In the genomic region with DNA sequence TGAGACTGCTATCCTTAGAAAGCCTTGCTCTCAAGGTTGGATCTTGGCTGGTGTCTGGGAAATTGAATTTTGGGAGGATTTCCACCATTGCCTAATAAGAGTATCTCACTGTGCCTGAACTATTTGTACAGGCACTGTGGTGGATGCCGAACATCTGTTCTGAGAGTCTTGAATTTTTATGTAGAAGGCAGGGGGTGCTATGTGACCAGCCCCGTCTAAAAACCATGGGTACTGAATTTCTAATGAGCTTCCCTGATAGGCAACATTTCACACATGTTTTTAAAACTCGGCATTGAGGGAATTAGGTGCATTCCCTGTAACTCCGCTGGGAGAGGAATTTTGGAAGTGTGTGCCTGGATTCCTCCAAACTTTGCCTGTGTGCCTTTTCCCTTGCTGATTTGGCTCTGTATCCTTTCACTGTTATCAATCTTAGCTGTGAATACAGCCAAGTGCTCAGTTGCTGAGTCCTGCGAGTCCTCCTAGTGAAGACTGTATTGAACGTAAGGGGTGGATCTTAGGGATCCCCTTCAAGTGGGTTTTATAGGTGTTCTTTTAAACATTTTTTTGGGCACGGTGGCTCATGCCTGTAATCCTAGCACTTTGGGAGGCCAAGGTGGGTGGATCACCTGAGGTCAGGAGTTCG, we compare ENCODE assay signal across 11 cellular contexts. TPM values are rescaled to one million over a fixed set of nuclear protein-coding genes. Genes with fewer than 3 reads are reported as not detected.
A peak's percentile ranks its signal among the peaks of the same experiment; 100 is the strongest.
DNase-seq lines count a peak whose midpoint lies in the region; ATAC-seq and TF ChIP-seq lines count a peak whose summit lies in the region.
"Had no signal": no experiment of that assay in that cellular context is flagged by ENCODE, and none has a peak within 500 bp of the region (broad histone marks: within the 10 kb centered on the region; RNA-seq: fewer than 3 reads in every experiment).

No MANE protein-coding gene starts in this region.

- 63% methylated on average over 8 of the region's 8 CpGs for WGBS in liver

- H3K27me3 ChIP-seq in liver (ENCODE audit: control insufficient read depth in 4 of 4, insufficient read depth in 4 of 4, low read length in 3 of 4): peaks cover 0 to 2% (median 0%) of the 10 kb centered on the region in 4 donors
- H3K27me3 ChIP-seq: gastroesophageal sphincter had no signal

- no peak for TF ChIP-seq CTCF in cardiac fibroblast (IDR thresholded peaks at IDR 0.05; ENCODE audit: low read depth, low read length)
- no peak for TF ChIP-seq CTCF in liver (IDR thresholded peaks at IDR 0.05; ENCODE audit: low read depth, low read length, missing input control)

- ATAC-seq in HG03378 (IDR thresholded peaks at IDR 0.05; ENCODE audit: unreplicated experiment) (no peak), GM21447 (IDR thresholded peaks at IDR 0.05; ENCODE audit: unreplicated experiment) (no peak)
- ATAC-seq: gastroesophageal sphincter had no signal

- no peak overlapping the region for H3K27ac ChIP-seq in liver (ENCODE audit: low read depth in 1 of 2, low read length in 2 of 2)
- H3K27ac ChIP-seq: gastroesophageal sphincter had no signal

- H3K4me3 ChIP-seq in cardiac fibroblast (replicated peaks in 1 of 2; ENCODE audit: low read depth in 2 of 2, low read length in 2 of 2) (no peak overlapping the region), liver (ENCODE audit: low read depth in 1 of 3, low read length in 3 of 3) (no peak overlapping the region)
- H3K4me3 ChIP-seq: gastroesophageal sphincter had no signal

- no peaks in the 10 kb centered on the region for H3K9me3 ChIP-seq in liver (ENCODE audit: control insufficient read depth in 4 of 4, low read length in 3 of 4)
- H3K9me3 ChIP-seq: gastroesophageal sphincter had no signal

- peak; percentile 14 for DNase-seq in EL
- DNase-seq in LHCN-M2 (ENCODE audit: low read depth): peak; percentile 34
- DNase-seq in cardiac fibroblast (ENCODE audit: low read depth in 2 of 2): peak; percentile 12 to 40
- DNase-seq in stimulated activated naive CD4-positive, alpha-beta T cell treated with Interleukin-2 at 50 U/mL for 16 hours (lab: John Stamatoyannopoulos, UW): no peak
- no peak for DNase-seq in stimulated activated CD4-positive, alpha-beta T cell treated with anti-CD3 and anti-CD28 coated beads, Interleukin-4, amount 100 ng/mL, for 4 hours
- DNase-seq: NCI-H1417, NCI-H446 treated with DMSO at 0.1 percent for 48 hours had no signal

- peak; percentile 55 to 64 for TF ChIP-seq RAD21 in liver (IDR thresholded peaks at IDR 0.05)

- no peaks in the 10 kb centered on the region for H3K4me1 ChIP-seq in liver (ENCODE audit: control insufficient read depth in 4 of 4, insufficient read depth in 4 of 4, low read length in 3 of 4)

- H3K9ac ChIP-seq in liver (ENCODE audit: low read depth in 1 of 2, low read length in 2 of 2): no peak overlapping the region

- H3K36me3 ChIP-seq in liver (ENCODE audit: control insufficient read depth in 4 of 4, insufficient read depth in 3 of 4, low read depth in 1 of 4, low read length in 3 of 4): no peaks in the 10 kb centered on the region
- H3K36me3 ChIP-seq: gastroesophageal sphincter had no signal

TF ChIP-seq in liver, 16 proteins besides CTCF, POLR2A, EP300 and RAD21:
- TF ChIP-seq RXRA (IDR thresholded peaks at IDR 0.05): no peak
- no peak for TF ChIP-seq EGR1 (IDR thresholded peaks at IDR 0.05; ENCODE audit: low read depth in 2 of 2)
- TF ChIP-seq ATF3 (IDR thresholded peaks at IDR 0.05): no peak

RNA-seq across cellular contexts. Expression of gene SCAF8, which starts 27.6 kb away (rescaled TPM):
- total RNA-seq in LHCN-M2 (2014; rRNA removed) (25.8 and 30.7 TPM in 2 replicates), liver (10 to 100 TPM; 18.9 to 22.3 TPM)
- 10.3 TPM for polyA plus RNA-seq in LHCN-M2 (2012)
- polyA plus RNA-seq in liver: 1 to 10 TPM; 5.9 to 6.1 TPM

Comparison
In these comparisons a context has a peak if more than half of its experiments do, and no peak if none do; other contexts are left out.
1. DNase-seq: peak in EL (single experiment), LHCN-M2 (single experiment) and cardiac fibroblast (2 of 2); none in stimulated activated naive CD4-positive, alpha-beta T cell treated with Interleukin-2 at 50 U/mL for 16 hours (single experiment) and stimulated activated CD4-positive, alpha-beta T cell treated with anti-CD3 and anti-CD28 coated beads, Interleukin-4, amount 100 ng/mL, for 4 hours (0 of 2).